Comparison of ENCODE assay signal across 1 cellular context in the genomic region with DNA sequence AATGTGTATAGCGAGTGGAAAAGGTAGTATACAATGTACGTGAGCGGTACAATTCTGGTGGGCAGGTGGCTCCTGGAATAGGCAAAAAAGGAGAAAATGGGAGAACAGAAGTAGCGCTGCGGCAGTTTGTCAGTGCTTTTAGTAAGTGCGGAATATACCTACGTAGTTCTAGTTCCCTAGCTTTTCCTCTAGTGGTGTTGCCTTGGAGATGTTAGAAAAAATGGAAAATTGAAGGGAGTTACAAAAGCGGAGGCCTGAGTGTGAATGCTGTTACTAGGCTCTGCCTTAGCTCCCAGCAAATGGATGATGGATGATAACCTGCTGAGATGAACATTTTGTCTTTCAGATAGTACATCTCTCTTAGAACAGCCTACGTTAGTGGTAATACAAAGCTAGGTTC.
TF ChIP-seq lines count a peak whose summit lies in the region.

No MANE protein-coding gene starts in this region.

TF ChIP-seq in IMR-90, 13 proteins besides CTCF, POLR2A, EP300 and RAD21 (continued from another document):
- TF ChIP-seq, protein P1, sequence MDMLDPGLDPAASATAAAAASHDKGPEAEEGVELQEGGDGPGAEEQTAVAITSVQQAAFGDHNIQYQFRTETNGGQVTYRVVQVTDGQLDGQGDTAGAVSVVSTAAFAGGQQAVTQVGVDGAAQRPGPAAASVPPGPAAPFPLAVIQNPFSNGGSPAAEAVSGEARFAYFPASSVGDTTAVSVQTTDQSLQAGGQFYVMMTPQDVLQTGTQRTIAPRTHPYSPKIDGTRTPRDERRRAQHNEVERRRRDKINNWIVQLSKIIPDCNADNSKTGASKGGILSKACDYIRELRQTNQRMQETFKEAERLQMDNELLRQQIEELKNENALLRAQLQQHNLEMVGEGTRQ (IDR thresholded peaks at IDR 0.05; ENCODE audit: low read depth, low read length), result no peak
- TF ChIP-seq FOS (IDR thresholded peaks at IDR 0.05; ENCODE audit: low read depth, low read length) (no peak), RFX5 (IDR thresholded peaks at IDR 0.05; ENCODE audit: low read depth, low read length) (no peak), MAZ (IDR thresholded peaks at IDR 0.05; ENCODE audit: borderline replicate concordance, low read depth, low read length) (no peak), SMC3 (IDR thresholded peaks at IDR 0.05; ENCODE audit: low read depth, low read length) (no peak), BHLHE40 (IDR thresholded peaks at IDR 0.05; ENCODE audit: low read depth, low read length) (no peak), CHD1 (IDR thresholded peaks at IDR 0.05; ENCODE audit: low read depth, low read length) (no peak), RCOR1 (IDR thresholded peaks at IDR 0.05; ENCODE audit: insufficient replicate concordance, low read length) (no peak), MAFK (IDR thresholded peaks at IDR 0.05; ENCODE audit: low read depth, low read length) (no peak), MXI1 (IDR thresholded peaks at IDR 0.05; ENCODE audit: borderline replicate concordance, low read depth, low read length) (no peak)
